In the genomic region with DNA sequence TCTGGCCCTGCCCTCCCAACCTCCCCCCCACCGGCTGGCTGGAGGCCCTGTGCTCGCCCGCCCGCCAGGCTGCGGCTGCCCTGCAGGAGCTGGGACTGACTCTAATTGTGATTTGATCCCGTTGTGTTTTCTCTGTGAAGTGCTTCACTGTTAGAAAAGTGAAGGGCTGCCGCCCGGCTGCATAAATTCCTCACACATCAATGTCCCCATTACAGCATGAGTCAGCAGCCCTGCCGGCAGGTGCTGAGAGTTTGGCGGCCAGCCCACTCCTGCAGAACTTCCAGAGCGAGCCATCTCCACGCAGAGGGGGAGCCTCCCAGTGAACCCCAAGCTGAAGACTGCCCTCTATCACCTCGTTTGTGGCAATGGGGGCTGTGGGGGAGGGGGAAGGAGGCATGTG, we compare ENCODE assay signal across 9 cellular contexts.
DNase-seq lines count a peak whose midpoint lies in the region; ATAC-seq and TF ChIP-seq lines count a peak whose summit lies in the region.
"Had no signal": no experiment of that assay in that cellular context is flagged by ENCODE, and none has a peak within 500 bp of the region (broad histone marks: within the 10 kb centered on the region; RNA-seq: fewer than 3 reads in every experiment).

No MANE protein-coding gene starts in this region.

- no peak overlapping the region for H3K4me3 ChIP-seq in iPS-20b (ENCODE audit: low read length)
- no peak overlapping the region for H3K4me3 ChIP-seq in upper lobe of left lung

- H3K9me3 Mint-ChIP-seq in CD14-positive monocyte, result peaks cover 0 to 3% (median 0%) of the 10 kb centered on the region in 7 donors

- ATAC-seq in Right ventricle myocardium inferior, result peak; percentile 43
- peak in 1 of 2 donors; percentile 56 for ATAC-seq in upper lobe of left lung (ENCODE audit: low FRiP score in 2 of 2)
- no peak for ATAC-seq in GM18505 (IDR thresholded peaks at IDR 0.05; ENCODE audit: unreplicated experiment)
- no peak for ATAC-seq in GM19023 (IDR thresholded peaks at IDR 0.05; ENCODE audit: unreplicated experiment)

- intact Hi-C loops in Right ventricle myocardium inferior (cut with DNase I) (loop anchor here (10.0 kb wide), 1 partner anchor 318 kb away; no protein-coding TSS in a partner anchor), cardiac septum (cut with DNase I) (loop anchor here (5.0 kb wide), 1 partner anchor 124 kb away; no protein-coding TSS in a partner anchor), CD14-positive monocyte (cut with micrococcal nuclease) (no loop called here)

- TF ChIP-seq POLR2A in upper lobe of left lung (IDR thresholded peaks at IDR 0.05), result no peak
- no peak for TF ChIP-seq POLR2A in GM18505 (IDR thresholded peaks at IDR 0.05; ENCODE audit: borderline replicate concordance, extremely low read depth, insufficient read depth, insufficient read length)

- H3K36me3 ChIP-seq in iPS-20b (ENCODE audit: insufficient read depth, low read depth, low read length) (no peaks in the 10 kb centered on the region), upper lobe of left lung (no peaks in the 10 kb centered on the region)

- H3K27me3 Mint-ChIP-seq in CD14-positive monocyte (ENCODE audit: low read depth in 3 of 3), result peaks cover 40 to 57% (median 46%) of the 10 kb centered on the region in 3 donors

- no peaks in the 10 kb centered on the region for H3K9me3 ChIP-seq in iPS-20b (ENCODE audit: insufficient read depth, low read depth, low read length)
- H3K9me3 ChIP-seq in upper lobe of left lung, result no peaks in the 10 kb centered on the region

- no peak overlapping the region for H3K27ac ChIP-seq in iPS-20b (ENCODE audit: low read length)
- peak overlapping the region; percentile 74 to 93 (median 82) for H3K27ac ChIP-seq in upper lobe of left lung

- H3K27me3 ChIP-seq in iPS-20b (ENCODE audit: insufficient read depth, low read length) (peaks cover 11% of the 10 kb centered on the region; the same call in 1 of the 2 replicates), upper lobe of left lung (no peaks in the 10 kb centered on the region)

- peaks cover 23% of the 10 kb centered on the region for H3K4me1 Mint-ChIP-seq in CD14-positive monocyte

- peaks cover 0 to 2% of the 10 kb centered on the region in 2 donors for H3K36me3 Mint-ChIP-seq in CD14-positive monocyte

- H3K27ac Mint-ChIP-seq in CD14-positive monocyte, result peak overlapping the region in 1 of 7 donors; percentile 57
- H3K27ac Mint-ChIP-seq: B cell had no signal

- TF ChIP-seq EP300 in upper lobe of left lung (IDR thresholded peaks at IDR 0.05), result no peak

- TF ChIP-seq CTCF in upper lobe of left lung (IDR thresholded peaks at IDR 0.05), result no peak
- no peak for TF ChIP-seq CTCF in CD14-positive monocyte (IDR thresholded peaks at IDR 0.05)

- 29 to 43% methylated on average over 10 to 13 of the region's 13 CpGs for WGBS in upper lobe of left lung, 2 donors

- H3K4me3 Mint-ChIP-seq in CD14-positive monocyte, result peak overlapping the region in 1 of 2 donors; percentile 90
- H3K4me3 Mint-ChIP-seq: B cell had no signal

- peak overlapping the region; percentile 1; the same call in 1 of the 2 replicates for H3K9ac ChIP-seq in iPS-20b (ENCODE audit: low read depth, low read length)

- peak; percentile 58 for DNase-seq in Right ventricle myocardium inferior (ENCODE audit: missing footprints)
- no peak for DNase-seq in cardiac septum (ENCODE audit: low spot score)
- DNase-seq in SHP77 treated with DMSO at 0.1 percent for 48 hours (lab: John Stamatoyannopoulos, UW), result peak; percentile 91
- DNase-seq in upper lobe of left lung, result peak; percentile 57 to 73
- no peak for DNase-seq in CD14-positive monocyte (ENCODE audit: low spot score)

- H3K4me1 ChIP-seq in iPS-20b (ENCODE audit: insufficient read depth, low read length) (peaks cover 8% of the 10 kb centered on the region; the same call in 1 of the 2 replicates), upper lobe of left lung (peaks cover 10 to 30% (median 24%) of the 10 kb centered on the region in 4 donors)

Comparison
In these comparisons a context has a peak if more than half of its experiments do, and no peak if none do; other contexts are left out.
1. DNase-seq: peak in Right ventricle myocardium inferior (single experiment), SHP77 treated with DMSO at 0.1 percent for 48 hours (single experiment) and upper lobe of left lung (2 of 2); none in cardiac septum (single experiment) and CD14-positive monocyte (single experiment).
2. intact Hi-C loops: an anchor here in Right ventricle myocardium inferior (10.0 kb wide) and cardiac septum (5.0 kb wide); none called in CD14-positive monocyte.